In genomic region chr17:81866440-81867122, GRCh38 we compare ENCODE assay signal across 8 cellular contexts. TPM values are rescaled to one million over a fixed set of nuclear protein-coding genes. Genes with fewer than 3 reads are reported as not detected.
DNase-seq lines count a peak whose midpoint lies in the region; ATAC-seq, FAIRE-seq and TF ChIP-seq lines count a peak whose summit lies in the region.

No MANE protein-coding gene starts in this region.

- peaks cover 30% of the 10 kb centered on the region for H3K79me1 ChIP-seq in neuronal stem cell (ENCODE audit: low read depth, low read length)

- H3K27ac Mint-ChIP-seq in dendritic cell treated with granulocyte-macrophage colony-stimulating factor and Interleukin-4, amounts not matched to agents 40 ng/mL and 50 ng/mL, for 4 days = peak overlapping the region; percentile 38

- H3K9me3 Mint-ChIP-seq in dendritic cell treated with granulocyte-macrophage colony-stimulating factor and Interleukin-4, amounts not matched to agents 40 ng/mL and 50 ng/mL, for 4 days = no peaks in the 10 kb centered on the region

- H3K18ac ChIP-seq in neuronal stem cell (ENCODE audit: low read length) = peak overlapping the region; percentile 38

- ATAC-seq in HG02678 (IDR thresholded peaks at IDR 0.05; ENCODE audit: unreplicated experiment) = no peak
- no peak for ATAC-seq in GM21737 (IDR thresholded peaks at IDR 0.05; ENCODE audit: unreplicated experiment)
- no peak for ATAC-seq in HG02588 (IDR thresholded peaks at IDR 0.05; ENCODE audit: unreplicated experiment)

- H3K27me3 ChIP-seq in OCI-LY3 (ENCODE audit: low read depth, low read length) = no peaks in the 10 kb centered on the region
- no peaks in the 10 kb centered on the region for H3K27me3 ChIP-seq in neuronal stem cell (ENCODE audit: control insufficient read depth in 3 of 3, insufficient read depth in 3 of 3, low read depth in 1 of 3, low read length in 3 of 3)

- no peak overlapping the region for H3K14ac ChIP-seq in neuronal stem cell (ENCODE audit: low read length)

- H2AFZ ChIP-seq in OCI-LY3 (ENCODE audit: low read depth, low read length) (no peak overlapping the region), neuronal stem cell (ENCODE audit: low read length) (no peak overlapping the region)

- peak; percentile 94 for TF ChIP-seq POLR2A in GM12891 (IDR thresholded peaks at IDR 0.05; ENCODE audit: low read depth, low read length)

- H3K27ac ChIP-seq in OCI-LY3 (ENCODE audit: low read length) (peak overlapping the region; percentile 52), neuronal stem cell (replicated peaks; ENCODE audit: low read length) (no peak overlapping the region)

- peaks cover 59% of the 10 kb centered on the region for H3K4me1 Mint-ChIP-seq in dendritic cell treated with granulocyte-macrophage colony-stimulating factor and Interleukin-4, amounts not matched to agents 40 ng/mL and 50 ng/mL, for 4 days (ENCODE audit: low read depth)

- H3K27me3 Mint-ChIP-seq in dendritic cell treated with granulocyte-macrophage colony-stimulating factor and Interleukin-4, amounts not matched to agents 40 ng/mL and 50 ng/mL, for 4 days = no peaks in the 10 kb centered on the region

- H4K8ac ChIP-seq in neuronal stem cell (ENCODE audit: low read depth, low read length) = peak overlapping the region; percentile 43

- no peak overlapping the region for H2BK120ac ChIP-seq in neuronal stem cell (ENCODE audit: low read depth, low read length)

- no peak for TF ChIP-seq CTCF in OCI-LY3 (IDR thresholded peaks at IDR 0.05; ENCODE audit: low read depth, low read length)

- intact Hi-C loops in dendritic cell treated with granulocyte-macrophage colony-stimulating factor and Interleukin-4, amounts not matched to agents 40 ng/mL and 50 ng/mL, for 4 days (cut with micrococcal nuclease) = loop anchor here (10.0 kb wide), 1 partner anchor 58 kb away; the partner anchor contains the start of gene MAFG

- H3K4me2 ChIP-seq in OCI-LY3 (ENCODE audit: low read length) = no peak overlapping the region
- H3K4me2 ChIP-seq in neuronal stem cell (ENCODE audit: insufficient read depth, low read length, poor library complexity, severe bottlenecking) = no peak overlapping the region

- no CpG with 5 or more reads among the region's 16 CpGs for WGBS in neuronal stem cell (ENCODE audit: extremely low coverage in 2 of 2, insufficient read length in 2 of 2, insufficient replicate concordance in 1 of 2), 2 donors

- no peak overlapping the region for H3K4me3 ChIP-seq in OCI-LY3 (ENCODE audit: low read length)
- no peak overlapping the region for H3K4me3 ChIP-seq in neuronal stem cell (ENCODE audit: low read length in 2 of 2)

- H3K9ac ChIP-seq in OCI-LY3 (ENCODE audit: low read length) (no peak overlapping the region), neuronal stem cell (ENCODE audit: low read depth, low read length, poor library complexity) (no peak overlapping the region)

- H3K36me3 ChIP-seq in OCI-LY3 (replicated peaks; ENCODE audit: low read depth, low read length) (peaks cover 41% of the 10 kb centered on the region), neuronal stem cell (replicated peaks in 1 of 2; ENCODE audit: control insufficient read depth in 2 of 2, insufficient read depth in 2 of 2, low read length in 2 of 2) (peaks cover 37 to 75% of the 10 kb centered on the region in 2 donors)

- peak overlapping the region; percentile 70 for H2AK5ac ChIP-seq in neuronal stem cell (ENCODE audit: low read depth, low read length)

- FAIRE-seq in GM12891 (lab: Jason Lieb, UNC) = no peak

- H2BK12ac ChIP-seq in neuronal stem cell (ENCODE audit: low read length) = peak overlapping the region; percentile 22

- H3K36me3 Mint-ChIP-seq in dendritic cell treated with granulocyte-macrophage colony-stimulating factor and Interleukin-4, amounts not matched to agents 40 ng/mL and 50 ng/mL, for 4 days (ENCODE audit: low read depth) = peaks cover 88% of the 10 kb centered on the region

- no peak overlapping the region for H3K4me3 Mint-ChIP-seq in dendritic cell treated with granulocyte-macrophage colony-stimulating factor and Interleukin-4, amounts not matched to agents 40 ng/mL and 50 ng/mL, for 4 days

- H3K79me2 ChIP-seq in OCI-LY3 (ENCODE audit: low read length) = peaks cover 57% of the 10 kb centered on the region

- H3K4me1 ChIP-seq in OCI-LY3 (ENCODE audit: low read length) (peaks cover 28% of the 10 kb centered on the region), neuronal stem cell (ENCODE audit: control insufficient read depth in 2 of 2, insufficient read depth in 1 of 2, low read depth in 1 of 2, low read length in 2 of 2) (peaks cover 13 to 20% of the 10 kb centered on the region in 2 donors)

- DNase-seq in GM12891 (ENCODE audit: insufficient read length, low spot score) = no peak
- DNase-seq in neuronal stem cell (ENCODE audit: low spot score) = no peak
- no peak for DNase-seq in pons (ENCODE audit: low spot score)

- peak overlapping the region; percentile 72 for H4K91ac ChIP-seq in neuronal stem cell (ENCODE audit: low read depth, low read length, poor library complexity)

- no peaks in the 10 kb centered on the region for H3K9me3 ChIP-seq in OCI-LY3 (ENCODE audit: insufficient read depth, low read length)
- no peaks in the 10 kb centered on the region for H3K9me3 ChIP-seq in neuronal stem cell (replicated peaks in 1 of 2; ENCODE audit: control insufficient read depth in 2 of 2, insufficient read depth in 1 of 2, low read depth in 1 of 2, low read length in 2 of 2)

- no peak overlapping the region for H2BK15ac ChIP-seq in neuronal stem cell (ENCODE audit: low read length)

- H2BK5ac ChIP-seq in neuronal stem cell (ENCODE audit: low read length) = peak overlapping the region; percentile 80

- peaks cover 25% of the 10 kb centered on the region for H4K20me1 ChIP-seq in OCI-LY3 (ENCODE audit: insufficient read depth, low read length)

- peak overlapping the region; percentile 99 for H3K23ac ChIP-seq in neuronal stem cell (ENCODE audit: low read depth, low read length, poor library complexity)

- H3K4ac ChIP-seq in neuronal stem cell (ENCODE audit: low read length) = no peak overlapping the region

TF ChIP-seq in GM12891, 5 proteins besides CTCF, POLR2A, EP300 and RAD21:
- TF ChIP-seq POU2F2 (IDR thresholded peaks at IDR 0.05; ENCODE audit: low read depth, low read length) (peak; percentile 76; the same call in 1 of the 2 replicates), TAF1 (IDR thresholded peaks at IDR 0.05; ENCODE audit: low read depth, low read length) (no peak), PAX5 (IDR thresholded peaks at IDR 0.05; ENCODE audit: insufficient read depth, low read length, severe bottlenecking) (no peak), POLR2AphosphoS5 (IDR thresholded peaks at IDR 0.05; ENCODE audit: low read depth, low read length) (peak; percentile 88), SPI1 (IDR thresholded peaks at IDR 0.05; ENCODE audit: low read depth, low read length) (no peak)
TF ChIP-seq in GM12891: peak in this region for 2.

RNA-seq across cellular contexts. Expression of gene ARHGDIA, which starts 4.6 kb away (rescaled TPM):
- 203 TPM for polyA plus RNA-seq in GM12891 (2012; ENCODE audit: low read depth, missing spikeins)
- polyA plus RNA-seq in neuronal stem cell (2013, experiment 1 of 2) = 124 TPM
- 118 TPM for polyA plus RNA-seq in neuronal stem cell (2013, experiment 2 of 2)

RNA-seq across cellular contexts. Expression of gene P4HB, which starts 6.2 kb away (rescaled TPM):
- polyA plus RNA-seq in GM12891 (2012; ENCODE audit: low read depth, missing spikeins) = 414 TPM
- 321 TPM for polyA plus RNA-seq in neuronal stem cell (2013, experiment 1 of 2)
- polyA plus RNA-seq in neuronal stem cell (2013, experiment 2 of 2) = 298 TPM

RNA-seq across cellular contexts. Expression of gene ALYREF, which starts 24.8 kb away (rescaled TPM):
- polyA plus RNA-seq in GM12891 (2012; ENCODE audit: low read depth, missing spikeins) = 112 TPM
- polyA plus RNA-seq in neuronal stem cell (2013, experiment 1 of 2) = 76.8 TPM
- 74.5 TPM for polyA plus RNA-seq in neuronal stem cell (2013, experiment 2 of 2)

RNA-seq across cellular contexts. Expression of gene ANAPC11, which starts 24.9 kb away (rescaled TPM):
- polyA plus RNA-seq in GM12891 (2012; ENCODE audit: low read depth, missing spikeins) = 183 TPM
- 316 TPM for polyA plus RNA-seq in neuronal stem cell (2013, experiment 1 of 2)
- 330 TPM for polyA plus RNA-seq in neuronal stem cell (2013, experiment 2 of 2)

RNA-seq across cellular contexts. Expression of gene PPP1R27, which starts 31.7 kb away (rescaled TPM):
- 2.4 TPM for polyA plus RNA-seq in GM12891 (2012; ENCODE audit: low read depth, missing spikeins)
- polyA plus RNA-seq in neuronal stem cell (2013, experiment 1 of 2) = 0.20 TPM
- 0.21 TPM for polyA plus RNA-seq in neuronal stem cell (2013, experiment 2 of 2)
